Comparison of ENCODE assay signal across 12 cellular contexts in the genomic region with DNA sequence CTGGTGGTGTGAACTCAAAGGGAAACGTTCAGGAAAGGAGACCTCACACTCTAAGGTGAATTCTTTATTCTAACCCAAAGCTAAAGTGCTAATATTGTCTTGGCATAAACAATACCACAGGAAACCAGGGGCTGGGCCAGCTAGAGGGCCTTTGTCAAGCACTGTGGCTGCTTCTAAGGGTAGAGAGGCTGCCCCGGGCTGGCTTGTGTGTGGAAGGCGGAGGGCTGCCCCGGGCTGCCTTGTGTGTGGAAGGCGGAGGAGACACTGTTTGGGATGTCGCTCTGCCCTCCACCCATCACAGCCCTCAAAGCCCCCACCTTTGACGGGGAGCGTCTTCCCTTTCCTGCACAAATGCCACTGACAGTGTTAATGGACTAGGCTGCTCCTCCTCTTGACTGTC.
DNase-seq lines count a peak whose midpoint lies in the region; ATAC-seq and TF ChIP-seq lines count a peak whose summit lies in the region.
"Had no signal": no experiment of that assay in that cellular context is flagged by ENCODE, and none has a peak within 500 bp of the region (broad histone marks: within the 10 kb centered on the region; RNA-seq: fewer than 3 reads in every experiment).

No MANE protein-coding gene starts in this region.

- intact Hi-C loops in esophagus squamous epithelium (cut with DNase I) = no loop called here
- intact Hi-C loops in ovary (cut with DNase I) = loop anchor here in 1 of 4 donors (10.0 kb wide), 1 partner anchor 63 kb away; no protein-coding TSS in a partner anchor

- ATAC-seq in GM19035 (IDR thresholded peaks at IDR 0.05; ENCODE audit: unreplicated experiment) (no peak), foreskin keratinocyte (no peak)

- H3K27me3 ChIP-seq in esophagus squamous epithelium (no peaks in the 10 kb centered on the region), ovary (no peaks in the 10 kb centered on the region), foreskin keratinocyte (no peaks in the 10 kb centered on the region)

- TF ChIP-seq POLR2A in esophagus squamous epithelium (IDR thresholded peaks at IDR 0.05) (no peak), ovary (IDR thresholded peaks at IDR 0.05) (no peak)

- peak; percentile 44 for DNase-seq in activated CD8-positive, alpha-beta memory T cell treated with anti-CD3 and anti-CD28 coated beads, Interleukin-2, amount 50 U/mL, for 4 hours
- no peak for DNase-seq in esophagus squamous epithelium (lab: John Stamatoyannopoulos, UW)
- peak; percentile 24 for DNase-seq in stimulated activated CD8-positive, alpha-beta memory T cell treated with anti-CD3 and anti-CD28 coated beads, Interleukin-12 subunit alpha, Interleukin-12 subunit beta, amount 100 ng/mL, for 1 hour (ENCODE audit: low read depth)
- DNase-seq in ovary = no peak
- DNase-seq in foreskin keratinocyte = no peak
- no peak for DNase-seq in T1000 (lab: John Stamatoyannopoulos, UW)
- DNase-seq: DMS79, NCI-H2107, retina, SHP77 treated with DMSO at 0.1 percent for 48 hours had no signal

- no peak for TF ChIP-seq EP300 in ovary (IDR thresholded peaks at IDR 0.05)

- 47 to 53% methylated on average over 6 to 8 of the region's 8 CpGs for WGBS in esophagus squamous epithelium, 2 donors
- 64 to 73% (median 70%) methylated on average over 8 of the region's 8 CpGs for WGBS in ovary, 3 donors

- H3K27ac ChIP-seq in KOPT-K1 (ENCODE audit: low read depth, low read length, poor library complexity, severe bottlenecking) (peak overlapping the region; percentile 59), esophagus squamous epithelium (peak overlapping the region; percentile 11 to 74 (median 36)), ovary (no peak overlapping the region), foreskin keratinocyte (no peak overlapping the region)

- TF ChIP-seq CTCF in esophagus squamous epithelium (IDR thresholded peaks at IDR 0.05) (no peak), ovary (IDR thresholded peaks at IDR 0.05) (no peak), foreskin keratinocyte (conservative IDR thresholded peaks at IDR 0.05) (no peak)

- H3K4me3 ChIP-seq in esophagus squamous epithelium (no peak overlapping the region), ovary (no peak overlapping the region)

- H3K36me3 ChIP-seq in KOPT-K1 (ENCODE audit: insufficient read depth, low read length) (no peaks in the 10 kb centered on the region), esophagus squamous epithelium (no peaks in the 10 kb centered on the region), ovary (no peaks in the 10 kb centered on the region)

- peaks cover 0 to 41% (median 4%) of the 10 kb centered on the region in 3 donors for H3K4me1 ChIP-seq in esophagus squamous epithelium
- H3K4me1 ChIP-seq in ovary (ENCODE audit: insufficient read depth) = peaks cover 7% of the 10 kb centered on the region
- H3K4me1 ChIP-seq in foreskin keratinocyte = no peaks in the 10 kb centered on the region

- H3K9me3 ChIP-seq in KOPT-K1 (ENCODE audit: insufficient read depth, low read length, poor library complexity, severe bottlenecking) (no peaks in the 10 kb centered on the region), esophagus squamous epithelium (no peaks in the 10 kb centered on the region), ovary (no peaks in the 10 kb centered on the region)

Comparison
In these comparisons a context has a peak if more than half of its experiments do, and no peak if none do; other contexts are left out.
1. H3K27ac ChIP-seq: peak in KOPT-K1 (single experiment) and esophagus squamous epithelium (4 of 4); none in ovary (0 of 2) and foreskin keratinocyte (single experiment).
2. DNase-seq: peak in activated CD8-positive, alpha-beta memory T cell treated with anti-CD3 and anti-CD28 coated beads, Interleukin-2, amount 50 U/mL, for 4 hours (single experiment) and stimulated activated CD8-positive, alpha-beta memory T cell treated with anti-CD3 and anti-CD28 coated beads, Interleukin-12 subunit alpha, Interleukin-12 subunit beta, amount 100 ng/mL, for 1 hour (single experiment); none in esophagus squamous epithelium (single experiment), ovary (0 of 5), foreskin keratinocyte (0 of 2) and T1000 (single experiment).